ENCODE assay signal across 27 cellular contexts in genomic region chr4:40170588-40170987, GRCh38. TPM values are rescaled to one million over a fixed set of nuclear protein-coding genes. Genes with fewer than 3 reads are reported as not detected.
DNase-seq lines count a peak whose midpoint lies in the region; ATAC-seq and TF ChIP-seq lines count a peak whose summit lies in the region.
"Had no signal": no experiment of that assay in that cellular context is flagged by ENCODE, and none has a peak within 500 bp of the region (broad histone marks: within the 10 kb centered on the region; RNA-seq: fewer than 3 reads in every experiment).

No MANE protein-coding gene starts in this region.

- no peaks in the 10 kb centered on the region for H3K27me3 Mint-ChIP-seq in activated T-cell treated with anti-CD3 and anti-CD28 coated beads, Interleukin-2, amount 50 U/mL, for 24 hours
- no peaks in the 10 kb centered on the region for H3K27me3 Mint-ChIP-seq in activated T-cell treated with anti-CD3 and anti-CD28 coated beads, Interleukin-2, amount 50 U/mL, for 72 hours (ENCODE audit: low read depth)

- no peaks in the 10 kb centered on the region for H3K27me3 ChIP-seq in spleen (replicated peaks in 1 of 7)
- H3K27me3 ChIP-seq: body of pancreas, heart left ventricle had no signal

- H3K9me3 ChIP-seq in spleen: peaks cover 0 to 18% (median 13%) of the 10 kb centered on the region in 8 donors
- H3K9me3 ChIP-seq: body of pancreas, mucosa of descending colon had no signal

- no peak for ATAC-seq in activated T-cell treated with anti-CD3 and anti-CD28 coated beads, Interleukin-2, amount 50 U/mL, for 72 hours (replicated peaks in 1 of 2)
- ATAC-seq in HG02623 (IDR thresholded peaks at IDR 0.05; ENCODE audit: unreplicated experiment): peak; percentile 55
- ATAC-seq in HG03378 (IDR thresholded peaks at IDR 0.05; ENCODE audit: unreplicated experiment): peak; percentile 75
- ATAC-seq in GM21723 (IDR thresholded peaks at IDR 0.05; ENCODE audit: unreplicated experiment): no peak
- no peak for ATAC-seq in sciatic nerve
- ATAC-seq: body of pancreas; esophagus mucosa; heart left ventricle; K562; mucosa of descending colon; stimulated activated naive CD8-positive, alpha-beta T cell treated with anti-CD3 and anti-CD28 coated beads, Interleukin-15, Interleukin-2, amounts not matched to agents 100 U/mL and 50 U/mL, for 24 hours had no signal

- no peak overlapping the region for H3K4me3 Mint-ChIP-seq in activated T-cell treated with anti-CD3 and anti-CD28 coated beads, Interleukin-2, amount 50 U/mL, for 24 hours
- H3K4me3 Mint-ChIP-seq in activated T-cell treated with anti-CD3 and anti-CD28 coated beads, Interleukin-2, amount 50 U/mL, for 72 hours: no peak overlapping the region

- no peak for TF ChIP-seq POLR2A in spleen (IDR thresholded peaks at IDR 0.05)

- peak overlapping the region; percentile 13 for H3K27ac Mint-ChIP-seq in activated T-cell treated with anti-CD3 and anti-CD28 coated beads, Interleukin-2, amount 50 U/mL, for 24 hours
- no peak overlapping the region for H3K27ac Mint-ChIP-seq in activated T-cell treated with anti-CD3 and anti-CD28 coated beads, Interleukin-2, amount 50 U/mL, for 72 hours

- no peak for DNase-seq in activated T-cell treated with anti-CD3 and anti-CD28 coated beads, Interleukin-2, amount 50 U/mL, for 24 hours
- DNase-seq in activated T-cell treated with anti-CD3 and anti-CD28 coated beads, Interleukin-2, amount 50 U/mL, for 72 hours: no peak
- DNase-seq in caudate nucleus (lab: John Stamatoyannopoulos, UW) (no peak), sciatic nerve (ENCODE audit: low spot score) (no peak), spleen (no peak)
- DNase-seq: activated naive CD4-positive, alpha-beta T cell; body of pancreas; DND-41; heart left ventricle; kidney glomerular epithelial cell; mucosa of descending colon; NCI-H1092 treated with DMSO at 0.1 percent for 48 hours; NCI-H2171 treated with DMSO at 0.1 percent for 48 hours; NCI-H82; occipital lobe; stimulated activated naive CD8-positive, alpha-beta T cell treated with anti-CD3 and anti-CD28 coated beads, Interleukin-15, Interleukin-2, amounts not matched to agents 100 U/mL and 50 U/mL, for 24 hours; SW 1271 had no signal

- peaks cover 23% of the 10 kb centered on the region for H3K4me1 Mint-ChIP-seq in activated T-cell treated with anti-CD3 and anti-CD28 coated beads, Interleukin-2, amount 50 U/mL, for 24 hours (ENCODE audit: low read depth)
- H3K4me1 Mint-ChIP-seq in activated T-cell treated with anti-CD3 and anti-CD28 coated beads, Interleukin-2, amount 50 U/mL, for 72 hours (ENCODE audit: low read depth): peaks cover 20% of the 10 kb centered on the region

- H3K36me3 Mint-ChIP-seq in activated T-cell treated with anti-CD3 and anti-CD28 coated beads, Interleukin-2, amount 50 U/mL, for 24 hours (ENCODE audit: low read depth): peaks cover 9% of the 10 kb centered on the region
- peaks cover 6 to 15% of the 10 kb centered on the region in 2 donors for H3K36me3 Mint-ChIP-seq in activated T-cell treated with anti-CD3 and anti-CD28 coated beads, Interleukin-2, amount 50 U/mL, for 72 hours (ENCODE audit: insufficient read depth in 2 of 2)

- H3K27ac ChIP-seq in caudate nucleus (ENCODE audit: low read depth, low read length) (no peak overlapping the region), spleen (no peak overlapping the region)
- H3K27ac ChIP-seq: 22Rv1, body of pancreas, C4-2B, heart left ventricle, HL-60 had no signal

- H3K4me1 ChIP-seq in spleen: peaks cover 0 to 30% (median 16%) of the 10 kb centered on the region in 6 donors
- H3K4me1 ChIP-seq: body of pancreas had no signal

- peaks cover 0 to 3% (median 0%) of the 10 kb centered on the region in 6 donors for H3K36me3 ChIP-seq in spleen

- intact Hi-C loops in sciatic nerve (cut with DNase I) (no loop called here), spleen (cut with DNase I; ENCODE audit: low total_unique reads) (no loop called here)

- peaks cover 6% of the 10 kb centered on the region for H3K9me3 Mint-ChIP-seq in activated T-cell treated with anti-CD3 and anti-CD28 coated beads, Interleukin-2, amount 50 U/mL, for 24 hours
- H3K9me3 Mint-ChIP-seq in activated T-cell treated with anti-CD3 and anti-CD28 coated beads, Interleukin-2, amount 50 U/mL, for 72 hours: peaks cover 0 to 4% of the 10 kb centered on the region in 2 donors

- H3K4me3 ChIP-seq in spleen: no peak overlapping the region
- H3K4me3 ChIP-seq: body of pancreas, heart left ventricle, K562, mucosa of descending colon, smooth muscle cell had no signal

- no peak for TF ChIP-seq CTCF in spleen (IDR thresholded peaks at IDR 0.05 in 8 of 11, conservative IDR thresholded peaks at IDR 0.05 in 3 of 11)

RNA-seq across cellular contexts. Expression of gene RHOH, which starts 26.2 kb away (rescaled TPM):
- 100 to 1,000 TPM; 150 to 182 TPM for total RNA-seq in activated T-cell treated with anti-CD3 and anti-CD28 coated beads, Interleukin-2, amount 50 U/mL, for 72 hours
- total RNA-seq in sciatic nerve (2.5 TPM), spleen (100 to 1,000 TPM in 1 of 7 donors, 10 to 100 TPM in 6; 51.4 to 100 (median 72.0) TPM)
- 100 to 1,000 TPM in 1 of 3 donors, 10 to 100 TPM in 2; 70.3 to 112 (median 76.6) TPM for polyA plus RNA-seq in spleen
- total RNA-seq: RPMI7951, smooth muscle cell had no signal

Comparison
In these comparisons a context has a peak if more than half of its experiments do, and no peak if none do; other contexts are left out.
1. ATAC-seq: peak in HG02623 (single experiment) and HG03378 (single experiment); none in activated T-cell treated with anti-CD3 and anti-CD28 coated beads, Interleukin-2, amount 50 U/mL, for 72 hours (0 of 2), GM21723 (single experiment) and sciatic nerve (single experiment).
2. RNA of gene RHOH, which starts 26.2 kb away (total RNA-seq): 150 to 182 TPM in activated T-cell treated with anti-CD3 and anti-CD28 coated beads, Interleukin-2, amount 50 U/mL, for 72 hours and 51.4 to 100 TPM in spleen; 2.5 TPM in sciatic nerve (single experiment); every median in the first group is over 10 times any median in the second.